ENCODE assay signal across 16 cellular contexts in the genomic region with DNA sequence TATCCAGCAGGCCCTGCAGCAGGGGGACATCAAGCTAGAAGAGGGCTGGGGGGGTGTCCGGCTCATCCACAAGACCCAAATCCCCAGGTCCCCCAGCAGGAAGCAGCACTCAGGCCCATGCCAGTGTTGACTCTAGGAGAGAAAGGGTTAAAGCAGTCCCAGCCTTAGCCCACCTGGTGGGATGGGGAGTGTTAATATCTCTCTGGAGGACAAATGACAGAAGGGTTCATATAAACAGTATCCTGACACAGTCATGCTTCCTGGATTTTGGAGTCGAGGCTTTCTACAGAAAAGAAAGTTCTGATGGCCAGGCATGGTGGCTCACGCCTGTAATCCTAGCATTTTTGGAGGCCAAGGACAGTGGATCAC. TPM values are rescaled to one million over a fixed set of nuclear protein-coding genes. Genes with fewer than 3 reads are reported as not detected.
"Had no signal": no experiment of that assay in that cellular context is flagged by ENCODE, and none has a peak within 500 bp of the region (broad histone marks: within the 10 kb centered on the region; RNA-seq: fewer than 3 reads in every experiment).

No MANE protein-coding gene starts in this region.

RNA-seq across cellular contexts. Expression of gene RAB42, which starts 1.9 kb away (rescaled TPM):
- total RNA-seq: activated CD8-positive, alpha-beta T cell treated with anti-CD3 and anti-CD28 coated beads for 36 hours; activated T-cell treated with anti-CD3 and anti-CD28 coated beads, Interleukin-2, amount 50 U/mL, for 4 hours; activated T-helper 17 cell treated with anti-CD3 and anti-CD28 coated beads, Interleukin-2, amount 50 U/mL, for 72 hours; bronchial epithelial cell had no signal

RNA-seq across cellular contexts. Expression of gene RNU11, which starts 54.4 kb away (rescaled TPM):
- total RNA-seq: activated B cell treated with CpG ODN at 0.5 μM for 24 hours; activated CD8-positive, alpha-beta T cell treated with anti-CD3 and anti-CD28 coated beads for 36 hours; activated T-cell treated with anti-CD3 and anti-CD28 coated beads, Interleukin-2, amount 50 U/mL, for 4 hours; activated T-helper 17 cell treated with anti-CD3 and anti-CD28 coated beads, Interleukin-2, amount 50 U/mL, for 72 hours; astrocyte; bronchial epithelial cell; cardiac septum; cerebellum; dermis blood vessel endothelial cell; esophagus squamous epithelium; fibroblast of lung; fibroblast of villous mesenchyme; frontal cortex; T-helper 2 cell treated with Interferon-gamma antibody and Interleukin-4, amounts not matched to agents 100 ng/mL and 5 ng/mL, for 36 hours had no signal
- polyA plus RNA-seq: adipose tissue, esophagus, fibroblast of lung had no signal
